Comparison of ENCODE assay signal across 8 cellular contexts in the genomic region with DNA sequence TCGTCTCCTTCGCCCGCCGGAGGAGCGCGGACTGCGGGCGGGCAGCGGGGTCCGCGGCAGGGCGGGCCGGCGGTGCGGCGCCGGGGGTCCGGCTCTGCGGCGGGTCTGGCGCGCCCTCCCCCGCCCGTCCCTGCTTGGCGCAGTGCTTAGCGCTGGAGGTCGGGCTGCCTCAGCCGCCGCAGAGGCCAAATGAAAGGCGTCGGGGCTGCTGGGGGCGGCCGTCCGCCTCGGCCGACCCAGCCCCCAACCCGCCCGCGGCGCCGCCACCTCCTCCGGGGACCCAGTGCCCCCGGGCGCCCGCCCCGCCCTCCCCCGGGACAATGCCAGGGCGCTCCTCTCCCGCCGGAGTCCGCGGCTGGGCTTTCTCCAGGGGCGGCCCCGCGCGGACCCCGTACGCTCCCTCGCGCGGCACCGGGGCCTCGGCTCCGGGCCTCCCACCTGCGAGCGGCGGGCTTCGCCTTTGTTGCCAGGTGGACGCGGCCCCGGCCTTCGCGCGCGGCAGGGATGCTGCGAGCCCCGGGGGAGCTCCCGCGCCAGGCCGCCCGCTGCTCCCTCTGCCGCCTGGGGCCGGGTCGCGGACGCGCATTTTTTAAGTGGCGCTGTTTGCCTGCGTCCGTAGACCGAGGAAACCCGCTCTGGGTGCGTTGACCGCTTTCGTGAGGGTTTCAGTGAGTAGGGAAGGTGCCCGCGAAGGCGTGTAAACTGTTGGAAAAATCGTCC. TPM values are rescaled to one million over a fixed set of nuclear protein-coding genes. Genes with fewer than 3 reads are reported as not detected.
DNase-seq lines count a peak whose midpoint lies in the region; ATAC-seq, FAIRE-seq and TF ChIP-seq lines count a peak whose summit lies in the region.

No MANE protein-coding gene starts in this region.

- POLR2A ChIA-PET in CD4-positive, alpha-beta memory T cell (lab: Charles Lee; ENCODE audit: partially characterized antibody): interaction anchor here (1.0 to 4.6 kb wide), 4 partner anchors 10 to 256 kb away, joined by 3 to 112 read pairs (median 4); a partner anchor contains a TSS

- intact Hi-C loops in CD4-positive, alpha-beta memory T cell (cut with micrococcal nuclease): no loop called here
- intact Hi-C loops in kidney (cut with DNase I): no loop called here

- no peaks in the 10 kb centered on the region for H3K9me3 ChIP-seq in CD4-positive, alpha-beta memory T cell (ENCODE audit: control insufficient read depth in 1 of 2, low read length in 2 of 2)
- H3K9me3 ChIP-seq in kidney (ENCODE audit: control insufficient read depth in 1 of 2, low read length in 2 of 2): no peaks in the 10 kb centered on the region

- no peaks in the 10 kb centered on the region for H3K27me3 ChIP-seq in CD4-positive, alpha-beta memory T cell (ENCODE audit: insufficient read depth, low read length)

- no peak for TF ChIP-seq CTCF in WI38 (IDR thresholded peaks at IDR 0.05; ENCODE audit: low read depth, low read length)
- TF ChIP-seq CTCF in cardiac fibroblast (IDR thresholded peaks at IDR 0.05; ENCODE audit: low read depth, low read length): peak; percentile 18
- no peak for TF ChIP-seq CTCF in kidney (IDR thresholded peaks at IDR 0.05; ENCODE audit: borderline replicate concordance, extremely low read depth, insufficient read depth)

- peaks cover 17% of the 10 kb centered on the region for H3K4me1 ChIP-seq in CD4-positive, alpha-beta memory T cell (ENCODE audit: insufficient read depth, low read length)
- H3K4me1 ChIP-seq in kidney (ENCODE audit: control insufficient read depth in 1 of 2, insufficient read depth in 1 of 2, low read depth in 1 of 2, low read length in 2 of 2): peaks cover 5 to 11% of the 10 kb centered on the region in 2 donors

- FAIRE-seq in kidney (lab: Jason Lieb, UNC): no peak

- H3K27ac Mint-ChIP-seq in CD4-positive, alpha-beta memory T cell: peak overlapping the region in 6 of 7 donors; percentile 81 to 94 (median 86)

- peak overlapping the region in 1 of 2 donors; percentile 89 for H3K4me3 ChIP-seq in CD4-positive, alpha-beta memory T cell (ENCODE audit: low read length in 2 of 2)
- H3K4me3 ChIP-seq in WI38 (ENCODE audit: low read depth, low read length) (peak overlapping the region; percentile 76), cardiac fibroblast (replicated peaks in 1 of 2; ENCODE audit: low read depth in 2 of 2, low read length in 2 of 2) (peak overlapping the region; percentile 65 to 81), kidney (ENCODE audit: low read length in 2 of 2) (peak overlapping the region; percentile 67)

- H3K36me3 Mint-ChIP-seq in CD4-positive, alpha-beta memory T cell: peaks cover 0 to 11% of the 10 kb centered on the region in 2 donors

- CTCF ChIA-PET in CD4-positive, alpha-beta memory T cell (lab: Charles Lee; ENCODE audit: partially characterized antibody): interaction anchor here (1.1 to 2.9 kb wide), 8 partner anchors 62 to 265 kb away, joined by 3 to 19 read pairs (median 6); a partner anchor contains a TSS

- H3K4me1 Mint-ChIP-seq in CD4-positive, alpha-beta memory T cell: peaks cover 16 to 33% (median 20%) of the 10 kb centered on the region in 4 donors

- no peaks in the 10 kb centered on the region for H3K27me3 Mint-ChIP-seq in CD4-positive, alpha-beta memory T cell

- no peaks in the 10 kb centered on the region for H3K36me3 ChIP-seq in CD4-positive, alpha-beta memory T cell (ENCODE audit: insufficient read depth, low read length)
- no peaks in the 10 kb centered on the region for H3K36me3 ChIP-seq in kidney (ENCODE audit: control insufficient read depth in 1 of 2, insufficient read depth in 2 of 2, low read length in 2 of 2)

- ATAC-seq in GM19463 (IDR thresholded peaks at IDR 0.05; ENCODE audit: unreplicated experiment) (peak; percentile 17), HG03571 (IDR thresholded peaks at IDR 0.05; ENCODE audit: unreplicated experiment) (peak; percentile 23)

- H3K4me3 Mint-ChIP-seq in CD4-positive, alpha-beta memory T cell: peak overlapping the region; percentile 92 to 99 (median 96)

- H3K27ac ChIP-seq in CD4-positive, alpha-beta memory T cell (ENCODE audit: low read depth, low read length): peak overlapping the region; percentile 74
- H3K27ac ChIP-seq in kidney (ENCODE audit: low read depth in 2 of 2, low read length in 2 of 2): peak overlapping the region; percentile 71 to 91

- peak; percentile 37 to 56 (median 47) for DNase-seq in CD4-positive, alpha-beta memory T cell
- DNase-seq in cardiac fibroblast (ENCODE audit: low read depth in 2 of 2) (peak; percentile 28 to 36), kidney (peak; percentile 84), GM19240 (ENCODE audit: insufficient read length, low spot score) (no peak)
- peak in 3 of 4 experiments; percentile 17 to 25 (median 25) for DNase-seq in stimulated activated CD4-positive, alpha-beta T cell treated with anti-CD3 and anti-CD28 coated beads, Interleukin-1b, Interleukin-23, amount 100 ng/mL, for 24 hours (ENCODE audit: low read depth in 4 of 4, low spot score in 1 of 4)

- H3K9me3 Mint-ChIP-seq in CD4-positive, alpha-beta memory T cell: no peaks in the 10 kb centered on the region

- peak overlapping the region in 1 of 2 donors; percentile 66 for H3K9ac ChIP-seq in kidney (ENCODE audit: low read length in 2 of 2)

RNA-seq across cellular contexts. Expression of a gene that starts 0.6 kb away (rescaled TPM):
- 10 to 100 TPM; 58.7 to 65.3 TPM for total RNA-seq in CD4-positive, alpha-beta memory T cell
- 10 to 100 TPM; 33.0 to 42.0 TPM for polyA plus RNA-seq in CD4-positive, alpha-beta memory T cell
- total RNA-seq in kidney: 502 TPM
- 338 TPM for polyA plus RNA-seq in kidney (ENCODE audit: insufficient read depth, low read depth, low replicate concordance)
